In genomic region chr3:17179381-17180205, GRCh38 we compare ENCODE assay signal across 8 cellular contexts.
DNase-seq lines count a peak whose midpoint lies in the region; ATAC-seq lines count a peak whose summit lies in the region.

No MANE protein-coding gene starts in this region.

- peak; percentile 75 for ATAC-seq in GM19395 (IDR thresholded peaks at IDR 0.05; ENCODE audit: unreplicated experiment)
- peak; percentile 81 for ATAC-seq in HG03066 (IDR thresholded peaks at IDR 0.05; ENCODE audit: low read depth, unreplicated experiment)
- ATAC-seq in GM18517 (IDR thresholded peaks at IDR 0.05; ENCODE audit: unreplicated experiment), result no peak

- DNase-seq in SHP77 (lab: John Stamatoyannopoulos, UW) (peak; percentile 63 to 74), retina (peak; percentile 45), GF-D8 (lab: John Stamatoyannopoulos, UW) (no peak), inferior parietal cortex (ENCODE audit: extremely low spot score) (no peak), KG1 (lab: John Stamatoyannopoulos, UW) (no peak)

Comparison
In these comparisons a context has a peak if more than half of its experiments do, and no peak if none do; other contexts are left out.
1. DNase-seq: peak in SHP77 (2 of 2) and retina (single experiment); none in GF-D8 (single experiment), inferior parietal cortex (single experiment) and KG1 (single experiment).